Comparison of ENCODE assay signal across 8 cellular contexts in genomic region chr19:54162241-54162805, GRCh38. TPM values are rescaled to one million over a fixed set of nuclear protein-coding genes. Genes with fewer than 3 reads are reported as not detected.
DNase-seq lines count a peak whose midpoint lies in the region; ATAC-seq and TF ChIP-seq lines count a peak whose summit lies in the region.

No MANE protein-coding gene starts in this region.

- H3K27ac ChIP-seq in foreskin keratinocyte (no peak overlapping the region), substantia nigra (ENCODE audit: low read depth, low read length, poor library complexity, severe bottlenecking) (no peak overlapping the region)

- H3K27me3 ChIP-seq in foreskin keratinocyte = no peaks in the 10 kb centered on the region

- no peaks in the 10 kb centered on the region for H3K27me3 Mint-ChIP-seq in activated T-helper 17 cell treated with anti-CD3 and anti-CD28 coated beads, Interleukin-2, amount 50 U/mL, for 72 hours

- peak; percentile 10 for ATAC-seq in activated T-helper 17 cell treated with anti-CD3 and anti-CD28 coated beads, Interleukin-2, amount 50 U/mL, for 72 hours (replicated peaks)
- ATAC-seq in foreskin keratinocyte (peak; percentile 33), omental fat pad (ENCODE audit: low FRiP score) (peak; percentile 51)

- peak overlapping the region; percentile 95 for H3K4me3 Mint-ChIP-seq in activated T-helper 17 cell treated with anti-CD3 and anti-CD28 coated beads, Interleukin-2, amount 50 U/mL, for 72 hours

- no peaks in the 10 kb centered on the region for H3K9me3 Mint-ChIP-seq in activated T-helper 17 cell treated with anti-CD3 and anti-CD28 coated beads, Interleukin-2, amount 50 U/mL, for 72 hours

- TF ChIP-seq CTCF in foreskin keratinocyte (conservative IDR thresholded peaks at IDR 0.05) = no peak
- no peak for TF ChIP-seq CTCF in omental fat pad (IDR thresholded peaks at IDR 0.05)

- DNase-seq in NCI-H2081 (lab: John Stamatoyannopoulos, UW) (peak; percentile 56 to 67), NCI-H2081 treated with DMSO at 0.1 percent for 48 hours (lab: John Stamatoyannopoulos, UW) (no peak), RPMI8226 (peak; percentile 94), foreskin keratinocyte (peak; percentile 47 to 63), omental fat pad (ENCODE audit: low spot score) (peak; percentile 74), substantia nigra (lab: John Stamatoyannopoulos, UW) (peak in 37 of 49 donors; percentile 16 to 80 (median 51))
- DNase-seq in NK-92 treated with Interleukin-12 subunit alpha and Interleukin-12 subunit beta, amount 100 ng/mL, for 24 hours (lab: John Stamatoyannopoulos, UW) = no peak

- H3K36me3 Mint-ChIP-seq in activated T-helper 17 cell treated with anti-CD3 and anti-CD28 coated beads, Interleukin-2, amount 50 U/mL, for 72 hours (ENCODE audit: low read depth) = peaks cover 19% of the 10 kb centered on the region

- no peaks in the 10 kb centered on the region for H3K4me1 ChIP-seq in foreskin keratinocyte

- H3K4me1 Mint-ChIP-seq in activated T-helper 17 cell treated with anti-CD3 and anti-CD28 coated beads, Interleukin-2, amount 50 U/mL, for 72 hours = peaks cover 25% of the 10 kb centered on the region

- no peak overlapping the region for H3K27ac Mint-ChIP-seq in activated T-helper 17 cell treated with anti-CD3 and anti-CD28 coated beads, Interleukin-2, amount 50 U/mL, for 72 hours

RNA-seq across cellular contexts. Expression of gene LENG1, which starts 2.8 kb away (rescaled TPM):
- 1 to 10 TPM; 2.8 to 3.8 TPM for total RNA-seq in activated T-helper 17 cell treated with anti-CD3 and anti-CD28 coated beads, Interleukin-2, amount 50 U/mL, for 72 hours
- total RNA-seq in foreskin keratinocyte = 7.8 and 9.7 TPM in 2 replicates
- polyA plus RNA-seq in foreskin keratinocyte = 11.7 and 12.3 TPM in 2 replicates
- 10 to 100 TPM in 1 of 4 donors, 1 to 10 TPM in 3; 5.3 to 12.3 (median 7.4) TPM for total RNA-seq in omental fat pad

RNA-seq across cellular contexts. Expression of gene TMC4, which starts 10.6 kb away (rescaled TPM):
- total RNA-seq in activated T-helper 17 cell treated with anti-CD3 and anti-CD28 coated beads, Interleukin-2, amount 50 U/mL, for 72 hours = 1 to 10 TPM; 1.0 to 1.1 TPM
- total RNA-seq in foreskin keratinocyte = 7.2 and 13.2 TPM in 2 replicates
- polyA plus RNA-seq in foreskin keratinocyte = 12.0 and 20.8 TPM in 2 replicates
- total RNA-seq in omental fat pad = 1 to 10 TPM in 3 of 4 donors, not detected in 1; 1.2 to 4.1 (median 1.6) TPM

RNA-seq across cellular contexts. Expression of gene CNOT3, which starts 24.8 kb away (rescaled TPM):
- total RNA-seq in activated T-helper 17 cell treated with anti-CD3 and anti-CD28 coated beads, Interleukin-2, amount 50 U/mL, for 72 hours = 10 to 100 TPM; 51.4 to 61.4 TPM
- total RNA-seq in foreskin keratinocyte = 24.5 and 26.0 TPM in 2 replicates
- 37.8 TPM in 2 replicates for polyA plus RNA-seq in foreskin keratinocyte
- total RNA-seq in omental fat pad = 10 to 100 TPM; 13.4 to 24.4 (median 19.0) TPM

RNA-seq across cellular contexts. Expression of gene MBOAT7, which starts 27.1 kb away (rescaled TPM):
- 10 to 100 TPM; 58.6 to 65.9 TPM for total RNA-seq in activated T-helper 17 cell treated with anti-CD3 and anti-CD28 coated beads, Interleukin-2, amount 50 U/mL, for 72 hours
- 71.4 and 86.0 TPM in 2 replicates for total RNA-seq in foreskin keratinocyte
- polyA plus RNA-seq in foreskin keratinocyte = 89.5 and 92.1 TPM in 2 replicates
- total RNA-seq in omental fat pad = 10 to 100 TPM; 21.0 to 72.4 (median 32.7) TPM

RNA-seq across cellular contexts. Expression of gene TSEN34, which starts 28.8 kb away (rescaled TPM):
- total RNA-seq in activated T-helper 17 cell treated with anti-CD3 and anti-CD28 coated beads, Interleukin-2, amount 50 U/mL, for 72 hours = 10 to 100 TPM; 14.3 to 16.7 TPM
- total RNA-seq in foreskin keratinocyte (95.4 and 102 TPM in 2 replicates), omental fat pad (10 to 100 TPM; 36.1 to 49.3 (median 40.3) TPM)
- 122 and 125 TPM in 2 replicates for polyA plus RNA-seq in foreskin keratinocyte

Comparison
In these comparisons a context has a peak if more than half of its experiments do, and no peak if none do; other contexts are left out.
1. DNase-seq: peak in NCI-H2081 (2 of 2), RPMI8226 (single experiment), foreskin keratinocyte (2 of 2), omental fat pad (single experiment) and substantia nigra (37 of 49); none in NCI-H2081 treated with DMSO at 0.1 percent for 48 hours (single experiment) and NK-92 treated with Interleukin-12 subunit alpha and Interleukin-12 subunit beta, amount 100 ng/mL, for 24 hours (single experiment).
2. Peak in every context shown above with its lines, with median percentiles within 50 percentile points of each other: ATAC-seq.